In genomic region chr5:155780274-155780673, GRCh38 we compare ENCODE assay signal across 27 cellular contexts.
DNase-seq lines count a peak whose midpoint lies in the region; TF ChIP-seq lines count a peak whose summit lies in the region.
"Had no signal": no experiment of that assay in that cellular context is flagged by ENCODE, and none has a peak within 500 bp of the region (broad histone marks: within the 10 kb centered on the region; RNA-seq: fewer than 3 reads in every experiment).

No MANE protein-coding gene starts in this region.

- no peaks in the 10 kb centered on the region for H3K27me3 ChIP-seq in neural cell (ENCODE audit: insufficient read depth, low read depth, low read length)
- no peaks in the 10 kb centered on the region for H3K27me3 ChIP-seq in SK-N-SH (ENCODE audit: insufficient read depth)
- H3K27me3 ChIP-seq: BE2C; BLaER1; BLaER1 treated with 17β-estradiol and CSF1 and Interleukin-3, amounts not matched to agents 10 nM and 100 nM had no signal

- peak overlapping the region; percentile 33 for H3K4me2 ChIP-seq in neural cell (ENCODE audit: low read length)
- no peak overlapping the region for H3K4me2 ChIP-seq in SK-N-SH
- H3K4me2 ChIP-seq: A549; BLaER1; BLaER1 treated with 17β-estradiol and CSF1 and Interleukin-3, amounts not matched to agents 10 nM and 100 nM had no signal

- H3K79me2 ChIP-seq in neural cell (replicated peaks; ENCODE audit: insufficient read depth, low read length) (no peaks in the 10 kb centered on the region), SK-N-SH (ENCODE audit: insufficient read depth) (no peaks in the 10 kb centered on the region)

- H3K36me3 ChIP-seq in neural cell (ENCODE audit: insufficient read depth, low read length) (no peaks in the 10 kb centered on the region), SK-N-SH (replicated peaks in 1 of 2; ENCODE audit: control insufficient read depth in 1 of 2, insufficient read depth in 2 of 2, low read length in 1 of 2) (no peaks in the 10 kb centered on the region)
- H3K36me3 ChIP-seq: BE2C; BLaER1; BLaER1 treated with 17β-estradiol and CSF1 and Interleukin-3, amounts not matched to agents 10 nM and 100 nM had no signal

- H3K9me3 ChIP-seq in neural cell (ENCODE audit: low read length), result no peaks in the 10 kb centered on the region
- H3K9me3 ChIP-seq in SK-N-SH, result no peaks in the 10 kb centered on the region; the same call in 1 of the 2 replicates
- H3K9me3 ChIP-seq: BE2C, BLaER1, Caco-2 had no signal

- TF ChIP-seq RAD21 in neural cell (conservative IDR thresholded peaks at IDR 0.05), result no peak
- TF ChIP-seq RAD21 in SK-N-SH (IDR thresholded peaks at IDR 0.05; ENCODE audit: low read length), result no peak

- H3K4me3 ChIP-seq in neural cell (ENCODE audit: low read length), result no peak overlapping the region
- no peak overlapping the region for H3K4me3 ChIP-seq in SK-N-SH (ENCODE audit: low read depth in 2 of 2, low read length in 1 of 2)
- H3K4me3 ChIP-seq: A549; BLaER1; BLaER1 treated with 17β-estradiol and CSF1 and Interleukin-3, amounts not matched to agents 10 nM and 100 nM had no signal

- H3K27ac ChIP-seq in neural cell (ENCODE audit: low read length) (peak overlapping the region; percentile 6), SK-N-SH (ENCODE audit: low read depth in 2 of 2, low read length in 1 of 2) (no peak overlapping the region)
- H3K27ac ChIP-seq: 22Rv1; A549; BLaER1; BLaER1 treated with 17β-estradiol and CSF1 and Interleukin-3, amounts not matched to agents 10 nM and 100 nM; C4-2B had no signal

- CTCF ChIA-PET in SK-N-SH (lab: Yijun Ruan, JAX), result no interaction called here

- DNase-seq in SK-N-SH, result no peak
- DNase-seq: 8988T; ACHN; AML-193; BE2C; C1 segment of cervical spinal cord; Caco-2; Calu3; CD4-positive, alpha-beta memory T cell; CD4-positive, alpha-beta T cell; CD4-positive, CD25-positive, alpha-beta regulatory T cell; CD8-positive, alpha-beta memory T cell; CD8-positive, alpha-beta T cell; COR-L47; DMS 273 treated with DMSO at 0.1 percent for 48 hours; DMS153; DMS53; DMS79; DMS79 treated with DMSO at 0.1 percent for 48 hours; DND-41; EL had no signal

- H3F3A ChIP-seq in neural cell (ENCODE audit: insufficient read depth, low read length, poor library complexity, severe bottlenecking), result no peaks in the 10 kb centered on the region
- no peaks in the 10 kb centered on the region for H3F3A ChIP-seq in SK-N-SH (replicated peaks; ENCODE audit: insufficient read depth)

- no peaks in the 10 kb centered on the region for H3K4me1 ChIP-seq in SK-N-SH (ENCODE audit: control insufficient read depth in 1 of 2, insufficient read depth in 2 of 2, low read depth in 1 of 2, low read length in 1 of 2)
- H3K4me1 ChIP-seq: A549; BE2C; BLaER1; BLaER1 treated with 17β-estradiol and CSF1 and Interleukin-3, amounts not matched to agents 10 nM and 100 nM; Caco-2 had no signal

- TF ChIP-seq EP300 in neural cell (conservative IDR thresholded peaks at IDR 0.05; ENCODE audit: poor library complexity, severe bottlenecking) (peak; percentile 53), SK-N-SH (IDR thresholded peaks at IDR 0.05; ENCODE audit: borderline replicate concordance in 1 of 2, low read depth in 1 of 2, low read length in 1 of 2) (no peak)

- POLR2A ChIA-PET in SK-N-SH (lab: Yijun Ruan, JAX), result no interaction called here

- 31% methylated on average over 3 of the region's 3 CpGs for WGBS in SK-N-SH (ENCODE audit: low lambda C conversion rate)

- H3K9ac ChIP-seq in neural cell (ENCODE audit: low read length) (no peak overlapping the region), SK-N-SH (no peak overlapping the region)
- H3K9ac ChIP-seq: BLaER1; BLaER1 treated with 17β-estradiol and CSF1 and Interleukin-3, amounts not matched to agents 10 nM and 100 nM had no signal

- H4K20me1 ChIP-seq in neural cell (ENCODE audit: insufficient read depth), result no peaks in the 10 kb centered on the region
- no peaks in the 10 kb centered on the region for H4K20me1 ChIP-seq in SK-N-SH (ENCODE audit: insufficient read depth)
- H4K20me1 ChIP-seq: BLaER1; BLaER1 treated with 17β-estradiol and CSF1 and Interleukin-3, amounts not matched to agents 10 nM and 100 nM had no signal

- H2AFZ ChIP-seq in neural cell (ENCODE audit: low read depth, low read length) (no peak overlapping the region), SK-N-SH (ENCODE audit: low read depth) (no peak overlapping the region)

- TF ChIP-seq CTCF in neural cell (IDR thresholded peaks at IDR 0.05; ENCODE audit: poor library complexity, severe bottlenecking) (no peak), SK-N-SH (IDR thresholded peaks at IDR 0.05) (no peak)

- H3K9me2 ChIP-seq in neural cell (ENCODE audit: insufficient read depth, low read length), result no peaks in the 10 kb centered on the region
- no peaks in the 10 kb centered on the region for H3K9me2 ChIP-seq in SK-N-SH

TF ChIP-seq in neural cell, 6 proteins besides CTCF, POLR2A, EP300 and RAD21:
- TF ChIP-seq SMC3 (conservative IDR thresholded peaks at IDR 0.05; ENCODE audit: poor library complexity) (no peak), EZH2 (IDR thresholded peaks at IDR 0.05; ENCODE audit: borderline replicate concordance, insufficient read depth, low read length, poor library complexity, severe bottlenecking) (no peak), REST (IDR thresholded peaks at IDR 0.05; ENCODE audit: borderline replicate concordance) (peak; percentile 97), MXI1 (conservative IDR thresholded peaks at IDR 0.05; ENCODE audit: poor library complexity, severe bottlenecking) (peak; percentile 34), POLR2AphosphoS5 (IDR thresholded peaks at IDR 0.05) (peak; percentile 20), TAF1 (IDR thresholded peaks at IDR 0.05; ENCODE audit: low read depth) (no peak)

TF ChIP-seq in SK-N-SH, 30 proteins besides CTCF, POLR2A, EP300 and RAD21:
- TF ChIP-seq FOSL2 (IDR thresholded peaks at IDR 0.05; ENCODE audit: borderline replicate concordance, low read depth) (no peak), REST (IDR thresholded peaks at IDR 0.05; ENCODE audit: low read depth, low read length) (no peak), NRF1 (IDR thresholded peaks at IDR 0.05; ENCODE audit: low read depth, low read length) (no peak), NFIC (IDR thresholded peaks at IDR 0.05; ENCODE audit: borderline replicate concordance) (no peak), PBX3 (IDR thresholded peaks at IDR 0.05) (no peak), GABPA (IDR thresholded peaks at IDR 0.05; ENCODE audit: low read depth) (no peak), POLR2AphosphoS5 (IDR thresholded peaks at IDR 0.05; ENCODE audit: low read depth, low read length) (no peak), SIN3A (IDR thresholded peaks at IDR 0.05; ENCODE audit: borderline replicate concordance, low read depth, low read length) (no peak), RFX5 (IDR thresholded peaks at IDR 0.05; ENCODE audit: low read length) (no peak), YY1 (IDR thresholded peaks at IDR 0.05; ENCODE audit: low read depth) (no peak), ELF1 (IDR thresholded peaks at IDR 0.05) (no peak), FOXJ3 (CRISPR knock-in tag; IDR thresholded peaks at IDR 0.05) (no peak), TAF1 (IDR thresholded peaks at IDR 0.05; ENCODE audit: borderline replicate concordance, low read depth, low read length) (no peak)
